Comparison of ENCODE assay signal across 8 cellular contexts in genomic region chr14:95156765-95157194, GRCh38. TPM values are rescaled to one million over a fixed set of nuclear protein-coding genes. Genes with fewer than 3 reads are reported as not detected.
A peak's percentile ranks its signal among the peaks of the same experiment; 100 is the strongest.
DNase-seq lines count a peak whose midpoint lies in the region; ATAC-seq and TF ChIP-seq lines count a peak whose summit lies in the region.

No MANE protein-coding gene starts in this region.

- no peak overlapping the region for H4K91ac ChIP-seq in IMR-90 (ENCODE audit: insufficient read depth, low read depth, low read length)

- no peak overlapping the region for H3K18ac ChIP-seq in IMR-90 (ENCODE audit: low read depth, low read length)

- 0 out of 2 replicates have a peak overlapping the region, but pooled peaks have one; percentile 1 for H4K5ac ChIP-seq in IMR-90 (ENCODE audit: low read depth, low read length)

- peaks cover 8 to 47% of the 10 kb centered on the region in 2 experiments for H3K79me1 ChIP-seq in IMR-90 (ENCODE audit: low read depth in 1 of 2, low read length in 2 of 2)

- dilution Hi-C loops in IMR-90 (cut with HindIII; ENCODE audit: low sequenced_read_pairs, unreplicated experiment): no loop called here

- peaks cover 28% of the 10 kb centered on the region for H3K36me3 Mint-ChIP-seq in activated CD8-positive, alpha-beta T cell treated with anti-CD3 and anti-CD28 coated beads for 36 hours (ENCODE audit: low read depth)

- no peaks in the 10 kb centered on the region for H3K27me3 Mint-ChIP-seq in activated CD8-positive, alpha-beta T cell treated with anti-CD3 and anti-CD28 coated beads for 36 hours

- no peak overlapping the region for H2BK120ac ChIP-seq in IMR-90 (ENCODE audit: low read depth, low read length)

- H4K8ac ChIP-seq in IMR-90 (ENCODE audit: low read depth in 2 of 2, low read length in 2 of 2): no peak overlapping the region; a peak in 1 of 4 replicates

- in situ Hi-C loops in IMR-90 (cut with MboI; ENCODE audit: low sequenced_read_pairs): no loop called here

- H2BK20ac ChIP-seq in IMR-90 (ENCODE audit: low read depth, low read length): no peak overlapping the region

- peak overlapping the region; percentile 12; the same call in 1 of the 2 replicates for H3K4ac ChIP-seq in IMR-90 (ENCODE audit: low read depth, low read length)

- H4K20me1 ChIP-seq in IMR-90 (ENCODE audit: insufficient read depth, low read length): peaks cover 27% of the 10 kb centered on the region

- no peaks in the 10 kb centered on the region for H3K9me3 Mint-ChIP-seq in activated CD8-positive, alpha-beta T cell treated with anti-CD3 and anti-CD28 coated beads for 36 hours

- H3K27ac Mint-ChIP-seq in activated CD8-positive, alpha-beta T cell treated with anti-CD3 and anti-CD28 coated beads for 36 hours: peak overlapping the region; percentile 81

- H3K4me1 ChIP-seq in IMR-90 (ENCODE audit: control insufficient read depth, insufficient read depth, low read length): peaks cover 2% of the 10 kb centered on the region; the same call in 1 of the 2 replicates

- no peak overlapping the region for H2BK15ac ChIP-seq in IMR-90 (ENCODE audit: low read depth, low read length)

- no peak overlapping the region; the same call in 1 of the 2 replicates for H3K23ac ChIP-seq in IMR-90 (ENCODE audit: low read depth, low read length)

- H2AK9ac ChIP-seq in IMR-90 (replicated peaks; ENCODE audit: low read depth, low read length, poor library complexity): peak overlapping the region; percentile 68

- BruUV-seq in IMR-90 (replicated peaks; lab: Mats Ljungman, UMichigan): no TSS peak

- POLR2A ChIA-PET in IMR-90 (lab: Charles Lee; ENCODE audit: unreplicated experiment): no interaction called here
- POLR2A ChIA-PET in activated CD8-positive, alpha-beta T cell treated with anti-CD3 and anti-CD28 coated beads for 36 hours (lab: Charles Lee): interaction anchor here (1.0 to 1.4 kb wide), 2 partner anchors 32 to 301 kb away, joined by 3 read pairs; no protein-coding TSS in a partner anchor

- intact Hi-C loops in IMR-90 (cut with micrococcal nuclease): loop anchor here (5.0 kb wide), 1 partner anchor 59 kb away; no protein-coding TSS in a partner anchor
- intact Hi-C loops in activated CD8-positive, alpha-beta T cell treated with anti-CD3 and anti-CD28 coated beads for 36 hours (cut with micrococcal nuclease): no loop called here

- TF ChIP-seq CTCF in IMR-90 (conservative IDR thresholded peaks at IDR 0.05; ENCODE audit: low read depth, low read length): no peak
- no peak for TF ChIP-seq CTCF in activated CD8-positive, alpha-beta T cell treated with anti-CD3 and anti-CD28 coated beads for 36 hours (IDR thresholded peaks at IDR 0.05)

- H3K4me3 ChIP-seq in IMR-90 (ENCODE audit: insufficient read depth, low read depth, low read length): peak overlapping the region; percentile 91

- H3K9ac ChIP-seq in IMR-90 (ENCODE audit: low read depth, low read length): peak overlapping the region; percentile 98

- TF ChIP-seq RAD21 in IMR-90 (IDR thresholded peaks at IDR 0.05; ENCODE audit: low read length): no peak

- H3K9me3 ChIP-seq in IMR-90 (ENCODE audit: control insufficient read depth, insufficient read depth, low read length): no peaks in the 10 kb centered on the region

- DNase-seq in Daoy (ENCODE audit: low read depth) (peak; percentile 39), IMR-90 (peak; percentile 19), epithelial cell of prostate (ENCODE audit: low read depth, low spot score) (no peak), myocyte (ENCODE audit: low read depth) (peak; percentile 32), substantia nigra (lab: John Stamatoyannopoulos, UW) (peak in 25 of 49 donors; percentile 10 to 83 (median 48)), HT-29 (ENCODE audit: low spot score) (no peak)
- DNase-seq in activated CD8-positive, alpha-beta T cell treated with anti-CD3 and anti-CD28 coated beads for 36 hours: peak; percentile 39

- H3K27me3 ChIP-seq in IMR-90 (ENCODE audit: control insufficient read depth, insufficient read depth, low read length): no peaks in the 10 kb centered on the region

- H3K36me3 ChIP-seq in IMR-90 (ENCODE audit: control insufficient read depth, insufficient read depth, low read length): no peaks in the 10 kb centered on the region; the same call in 1 of the 2 replicates

- H3K9me1 ChIP-seq in IMR-90 (ENCODE audit: insufficient read depth, low read length): peaks cover 3% of the 10 kb centered on the region; the same call in 1 of the 2 replicates

- peak overlapping the region; percentile 81 for H3K4me3 Mint-ChIP-seq in activated CD8-positive, alpha-beta T cell treated with anti-CD3 and anti-CD28 coated beads for 36 hours

- H3K27ac ChIP-seq in IMR-90 (ENCODE audit: insufficient read depth, low read length) (peak overlapping the region; percentile 88), epithelial cell of prostate (peak overlapping the region; percentile 73), substantia nigra (ENCODE audit: low read depth, low read length, poor library complexity, severe bottlenecking) (peak overlapping the region; percentile 91)

- peaks cover 40% of the 10 kb centered on the region for H3K4me1 Mint-ChIP-seq in activated CD8-positive, alpha-beta T cell treated with anti-CD3 and anti-CD28 coated beads for 36 hours (ENCODE audit: low read depth)

- 0 out of 2 replicates have a peak overlapping the region, but pooled peaks have one; percentile 16 for H2AK5ac ChIP-seq in IMR-90 (ENCODE audit: low read depth, low read length)

- H3K4me2 ChIP-seq in IMR-90 (ENCODE audit: low read depth, low read length): peak overlapping the region; percentile 98

- CTCF ChIA-PET in IMR-90 (lab: Yijun Ruan, JAX): no interaction called here
- CTCF ChIA-PET in activated CD8-positive, alpha-beta T cell treated with anti-CD3 and anti-CD28 coated beads for 36 hours (lab: Charles Lee): interaction anchor here (1.4 kb wide), 1 partner anchor 13 kb away, joined by 3 read pairs; no protein-coding TSS in a partner anchor

- H3K14ac ChIP-seq in IMR-90 (replicated peaks; ENCODE audit: low read depth, low read length): peak overlapping the region; percentile 81

- peak overlapping the region; percentile 99 for H2AFZ ChIP-seq in IMR-90 (replicated peaks; ENCODE audit: low read length, poor library complexity)

- H3K56ac ChIP-seq in IMR-90 (ENCODE audit: extremely low read depth, insufficient read depth, low read length): peak overlapping the region; percentile 13; the same call in 1 of the 2 replicates

- 1% methylated on average over 41 of the region's 61 CpGs; no CpG with 5 or more reads in 1 of the 2 experiments for WGBS in IMR-90 (ENCODE audit: extremely low coverage in 2 of 2, insufficient read length in 1 of 2), 2 experiments

- H2BK5ac ChIP-seq in IMR-90 (ENCODE audit: low read depth, low read length, poor library complexity, severe bottlenecking): peak overlapping the region; percentile 72

- no peak for TF ChIP-seq POLR2A in IMR-90 (IDR thresholded peaks at IDR 0.05; ENCODE audit: low read depth, low read length)

- ATAC-seq in GM21576 (IDR thresholded peaks at IDR 0.05; ENCODE audit: unreplicated experiment) (peak; percentile 32), IMR-90 (ENCODE audit: low read depth) (peak; percentile 61)
- ATAC-seq in activated CD8-positive, alpha-beta T cell treated with anti-CD3 and anti-CD28 coated beads for 36 hours: peak; percentile 29

TF ChIP-seq in IMR-90, 13 proteins besides CTCF, POLR2A, EP300 and RAD21:
- TF ChIP-seq NFE2L2 (IDR thresholded peaks at IDR 0.05; ENCODE audit: low read depth, low read length): no peak
- TF ChIP-seq BHLHE40 (IDR thresholded peaks at IDR 0.05; ENCODE audit: low read depth, low read length): no peak
- no peak for TF ChIP-seq RCOR1 (IDR thresholded peaks at IDR 0.05; ENCODE audit: insufficient replicate concordance, low read length)
- TF ChIP-seq CEBPB (IDR thresholded peaks at IDR 0.05; ENCODE audit: low read depth, low read length): no peak
- TF ChIP-seq MAFK (IDR thresholded peaks at IDR 0.05; ENCODE audit: low read depth, low read length): no peak

RNA-seq across cellular contexts. Expression of gene DICER1, which starts 0.5 kb away (rescaled TPM):
- 31.6 and 35.0 TPM in 2 replicates for total RNA-seq in Daoy (2014; rRNA removed; shearing (Covaris generic))
- total RNA-seq in IMR-90 (2012; rRNA removed) (41.7 and 49.5 TPM in 2 replicates), myocyte (46.2 and 47.6 TPM in 2 replicates)
- 8.3 and 9.7 TPM in 2 replicates for polyA plus RNA-seq in IMR-90 (2012; rRNA removed)
- 2.3 and 2.8 TPM in 2 replicates for polyA plus RNA-seq in IMR-90 (2012; cell fraction: cytosol; rRNA removed)
- 6.1 and 45.4 TPM in 2 replicates for polyA plus RNA-seq in IMR-90 (2012; cell fraction: nucleus; rRNA removed; ENCODE audit: low replicate concordance)
- total RNA-seq in activated CD8-positive, alpha-beta T cell treated with anti-CD3 and anti-CD28 coated beads for 36 hours: 10 to 100 TPM; 45.3 to 50.3 TPM
- 9.6 TPM for polyA plus RNA-seq in myocyte (2012)
- total RNA-seq in HT-29 (2014; rRNA removed; shearing (Covaris generic)): 11.2 and 14.0 TPM in 2 replicates

Comparison
In these comparisons a context has a peak if more than half of its experiments do, and no peak if none do; other contexts are left out.
1. DNase-seq: peak in Daoy (single experiment), IMR-90 (single experiment), activated CD8-positive, alpha-beta T cell treated with anti-CD3 and anti-CD28 coated beads for 36 hours (single experiment), myocyte (single experiment) and substantia nigra (25 of 49); none in epithelial cell of prostate (single experiment) and HT-29 (single experiment).
2. Peak in every context shown above with its lines, with median percentiles within 50 percentile points of each other: ATAC-seq and H3K27ac ChIP-seq.